8 cellular contexts compared by ENCODE assay signal in the genomic region with DNA sequence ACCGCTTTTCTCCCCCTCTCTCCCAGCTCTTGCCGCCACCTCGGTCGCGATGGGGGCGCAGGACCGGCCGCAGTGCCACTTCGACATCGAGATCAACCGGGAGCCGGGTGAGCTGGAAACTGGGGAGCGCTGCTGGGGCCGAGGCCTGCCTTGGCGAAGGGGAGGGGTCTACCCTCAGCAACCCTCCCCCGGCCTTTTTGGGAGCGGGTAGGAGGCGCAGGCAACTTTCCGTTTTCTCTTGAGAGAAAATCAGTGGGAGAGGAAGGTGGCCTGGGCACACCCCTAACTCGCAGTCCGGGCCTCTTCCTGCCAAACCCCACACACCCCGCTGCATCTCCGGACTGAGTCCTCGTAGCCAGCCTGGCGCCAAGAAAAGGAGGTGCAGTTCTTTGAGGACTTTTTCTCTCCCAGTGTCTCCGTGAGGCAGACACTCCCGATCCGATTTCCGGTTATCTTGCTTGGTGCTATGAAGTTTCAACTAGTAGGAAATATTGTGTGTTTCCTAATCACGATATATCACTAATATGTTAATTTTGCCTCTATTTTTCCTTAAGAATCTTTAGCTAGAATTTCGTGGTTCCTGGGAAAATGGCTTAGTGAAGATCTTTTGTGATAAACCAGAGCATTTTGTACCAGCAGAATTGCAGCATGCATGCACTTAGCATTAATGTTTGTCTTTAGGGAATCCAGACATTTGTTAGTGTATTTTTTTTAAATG. TPM values are rescaled to one million over a fixed set of nuclear protein-coding genes. Genes with fewer than 3 reads are reported as not detected.
DNase-seq lines count a peak whose midpoint lies in the region; ATAC-seq, FAIRE-seq and TF ChIP-seq lines count a peak whose summit lies in the region.

No MANE protein-coding gene starts in this region.

- DNase-seq in EH (ENCODE audit: low read depth) (peak; percentile 77), HK-2 (ENCODE audit: unreplicated experiment) (peak; percentile 64), SKM-1 treated with dmso at 0.1 percent for 144 hours (lab: John Stamatoyannopoulos, UW; ENCODE audit: unreplicated experiment) (peak; percentile 78), breast epithelium (ENCODE audit: low spot score in 2 of 2) (peak; percentile 62 to 65), inferior parietal cortex (ENCODE audit: extremely low spot score) (peak; percentile 58), small intestine (peak; percentile 70), NCI-H774 (lab: John Stamatoyannopoulos, UW) (no peak)

- intact Hi-C loops in breast epithelium (cut with DNase I; ENCODE audit: low total_unique reads) = no loop called here

- peak in 2 of 3 donors; percentile 36 to 44 for TF ChIP-seq CTCF in breast epithelium (IDR thresholded peaks at IDR 0.05)

- H3K9me3 ChIP-seq in breast epithelium (no peaks in the 10 kb centered on the region), small intestine (ENCODE audit: control insufficient read depth, low read depth) (no peaks in the 10 kb centered on the region)

- no peaks in the 10 kb centered on the region for H3K36me3 ChIP-seq in breast epithelium
- H3K36me3 ChIP-seq in small intestine (ENCODE audit: control insufficient read depth in 2 of 2, insufficient read depth in 2 of 2, low read length in 2 of 2) = peaks cover 0 to 2% of the 10 kb centered on the region in 2 donors

- ATAC-seq in GM19452 (IDR thresholded peaks at IDR 0.05; ENCODE audit: unreplicated experiment) = peak; percentile 11

- no peak for FAIRE-seq in small intestine (lab: Jason Lieb, UNC)

- 0 to 1% (median 0%) methylated on average over 29 to 31 of the region's 31 CpGs for WGBS in small intestine, 3 donors

- H3K4me1 ChIP-seq in breast epithelium (peaks cover 0 to 16% of the 10 kb centered on the region in 2 donors), small intestine (ENCODE audit: control insufficient read depth in 2 of 2, insufficient read depth in 1 of 2, low read depth in 1 of 2, low read length in 1 of 2) (peaks cover 0 to 3% of the 10 kb centered on the region in 2 donors)

- H3K27ac ChIP-seq in breast epithelium (peak overlapping the region; percentile 92 to 99), small intestine (ENCODE audit: low read depth in 1 of 2, low read length in 1 of 2) (peak overlapping the region; percentile 90 to 91)

- no peak for TF ChIP-seq POLR2A in breast epithelium (IDR thresholded peaks at IDR 0.05)

- peak overlapping the region; percentile 69 to 94 (median 84) for H3K4me3 ChIP-seq in breast epithelium
- H3K4me3 ChIP-seq in small intestine (ENCODE audit: low read depth in 1 of 2, low read length in 2 of 2) = peak overlapping the region; percentile 77 to 85

- no peaks in the 10 kb centered on the region for H3K27me3 ChIP-seq in breast epithelium
- H3K27me3 ChIP-seq in small intestine (ENCODE audit: control insufficient read depth in 2 of 2, insufficient read depth in 2 of 2, low read length in 2 of 2) = no peaks in the 10 kb centered on the region

RNA-seq across cellular contexts. Expression of a gene that starts 0.6 kb away (rescaled TPM):
- 100 to 1,000 TPM; 132 to 214 (median 175) TPM for total RNA-seq in breast epithelium
- polyA plus RNA-seq in small intestine = 10 to 100 TPM; 11.3 to 25.0 (median 11.5) TPM

RNA-seq across cellular contexts. Expression of a gene that starts 10.5 kb away (rescaled TPM):
- 10 to 100 TPM; 19.8 to 29.5 (median 23.7) TPM for total RNA-seq in breast epithelium
- polyA plus RNA-seq in small intestine = 10 to 100 TPM; 41.9 to 87.9 (median 70.8) TPM

RNA-seq across cellular contexts. Expression of a gene that starts 19.4 kb away (rescaled TPM):
- total RNA-seq in breast epithelium = 10 to 100 TPM; 48.8 to 68.8 (median 61.9) TPM
- 10 to 100 TPM; 24.1 to 49.9 (median 43.0) TPM for polyA plus RNA-seq in small intestine

RNA-seq across cellular contexts. Expression of a gene that starts 52.4 kb away (rescaled TPM):
- total RNA-seq in breast epithelium = 10 to 100 TPM; 18.0 to 61.8 (median 45.2) TPM
- polyA plus RNA-seq in small intestine = 10 to 100 TPM in 1 of 3 donors, 1 to 10 TPM in 1, under 1 TPM in 1; 0.89 to 11.4 (median 5.9) TPM
